8 cellular contexts compared by ENCODE assay signal in the genomic region with DNA sequence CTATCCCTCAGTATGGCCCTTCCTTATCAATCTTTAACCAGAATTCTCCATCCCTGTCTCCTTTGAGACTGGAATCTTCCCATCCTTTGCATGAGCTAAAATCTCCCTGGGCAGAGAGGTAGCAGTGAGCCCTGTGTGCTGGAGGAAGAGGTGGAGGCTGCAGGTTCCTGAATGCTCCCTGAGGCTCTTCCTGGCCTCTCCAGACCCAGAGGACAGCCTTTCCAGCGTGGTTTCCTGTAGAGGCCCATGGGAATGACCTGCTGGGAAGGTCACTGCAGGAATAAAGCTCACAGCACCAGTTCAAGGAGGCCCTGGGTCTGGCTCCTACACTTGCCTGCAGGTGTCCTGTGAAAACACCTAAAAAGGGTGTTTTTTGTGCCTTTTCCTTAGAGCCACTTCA. TPM values are rescaled to one million over a fixed set of nuclear protein-coding genes. Genes with fewer than 3 reads are reported as not detected.
"Had no signal": no experiment of that assay in that cellular context is flagged by ENCODE, and none has a peak within 500 bp of the region (broad histone marks: within the 10 kb centered on the region; RNA-seq: fewer than 3 reads in every experiment).

No MANE protein-coding gene starts in this region.

- H3K27ac ChIP-seq: HL-60 had no signal

- ATAC-seq: HepG2, K562 had no signal

- DNase-seq: IMR-90, KBM-7 had no signal

- H3K4me3 ChIP-seq: K562 had no signal

RNA-seq across cellular contexts. Expression of a gene that starts 4.6 kb away (rescaled TPM):
- total RNA-seq: HepG2, HT-29, HT1080, IMR-90, K562 had no signal
- polyA plus RNA-seq: HepG2, IgD-negative memory B cell, IMR-90, K562 had no signal

RNA-seq across cellular contexts. Expression of a gene that starts 5.4 kb away (rescaled TPM):
- total RNA-seq: HepG2, HT-29, HT1080, IMR-90, K562 had no signal
- polyA plus RNA-seq: HepG2, IgD-negative memory B cell, IMR-90, K562 had no signal

RNA-seq across cellular contexts. Expression of a gene that starts 55.1 kb away (rescaled TPM):
- total RNA-seq: HepG2, HT-29, HT1080, IMR-90, K562 had no signal
- polyA plus RNA-seq: HepG2, IgD-negative memory B cell, IMR-90, K562 had no signal

RNA-seq across cellular contexts. Expression of a gene that starts 59.5 kb away (rescaled TPM):
- total RNA-seq: HT1080, IMR-90, K562 had no signal
- polyA plus RNA-seq: IgD-negative memory B cell, IMR-90, K562 had no signal
